Comparison of ENCODE assay signal across 20 cellular contexts in genomic region chr15:82414536-82415191, GRCh38. TPM values are rescaled to one million over a fixed set of nuclear protein-coding genes. Genes with fewer than 3 reads are reported as not detected.
DNase-seq lines count a peak whose midpoint lies in the region; ATAC-seq and TF ChIP-seq lines count a peak whose summit lies in the region.
"Had no signal": no experiment of that assay in that cellular context is flagged by ENCODE, and none has a peak within 500 bp of the region (broad histone marks: within the 10 kb centered on the region; RNA-seq: fewer than 3 reads in every experiment).

No MANE protein-coding gene starts in this region.

- DNase-seq in H9: no peak
- DNase-seq in chondrocyte (ENCODE audit: low spot score): no peak
- peak; percentile 50 for DNase-seq in kidney tubule cell (ENCODE audit: low spot score)
- peak; percentile 89 for DNase-seq in renal cortical epithelial cell (ENCODE audit: low read depth)
- no peak for DNase-seq in activated T-cell treated with anti-CD3 and anti-CD28 coated beads, Interleukin-2, amount 50 U/mL, for 72 hours
- no peak for DNase-seq in NCI-H187 treated with DMSO at 0.1 percent for 48 hours (lab: John Stamatoyannopoulos, UW)
- DNase-seq in caudate nucleus (lab: John Stamatoyannopoulos, UW): no peak
- DNase-seq in naive thymus-derived CD8-positive, alpha-beta T cell: no peak
- DNase-seq: activated CD4-positive, alpha-beta memory T cell treated with anti-CD3 and anti-CD28 coated beads for 36 hours; colonic mucosa; COR-L47; NCI-H1436; NCI-H82; SIG-M5; T-helper 2 cell had no signal

- no peak overlapping the region for H3K18ac ChIP-seq in H9 (ENCODE audit: insufficient read length, low read depth, low read length)

- H2BK12ac ChIP-seq in H9 (ENCODE audit: insufficient read length, low read depth, low read length): no peak overlapping the region

- H4K91ac ChIP-seq in H9 (ENCODE audit: insufficient read length, low read depth, low read length): no peak overlapping the region

- no peak overlapping the region for H3K9ac ChIP-seq in H9 (ENCODE audit: extremely low read depth, insufficient read length, low read length)
- H3K9ac ChIP-seq: parathyroid adenoma had no signal

- no peak overlapping the region for H3K14ac ChIP-seq in H9 (ENCODE audit: insufficient read depth, low read length)

- H2BK5ac ChIP-seq in H9 (ENCODE audit: insufficient read length, low read length): no peak overlapping the region

- no peaks in the 10 kb centered on the region for H3K4me1 ChIP-seq in H9 (ENCODE audit: insufficient read depth, low read length)
- H3K4me1 ChIP-seq: colonic mucosa, parathyroid adenoma had no signal

- no peak overlapping the region for H2AFZ ChIP-seq in H9 (ENCODE audit: low read length)
- H2AFZ ChIP-seq: parathyroid adenoma had no signal

- H3K9me3 ChIP-seq in H9 (ENCODE audit: control insufficient read depth, low read depth, low read length): no peaks in the 10 kb centered on the region
- H3K9me3 ChIP-seq: colonic mucosa had no signal

- no peak overlapping the region for H2BK15ac ChIP-seq in H9 (ENCODE audit: low read depth, low read length)

- POLR2A ChIA-PET in naive thymus-derived CD8-positive, alpha-beta T cell (lab: Charles Lee): no interaction called here

- H3K27me3 ChIP-seq in H9 (ENCODE audit: insufficient read depth, low read length): no peaks in the 10 kb centered on the region
- H3K27me3 ChIP-seq: colonic mucosa had no signal

- no peak overlapping the region for H2AK5ac ChIP-seq in H9 (ENCODE audit: insufficient read length, low read length)

- H3K23ac ChIP-seq in H9 (ENCODE audit: insufficient read length, low read depth, low read length): no peak overlapping the region

- no peak overlapping the region for H3T11ph ChIP-seq in H9 (ENCODE audit: low read length)

- no peak overlapping the region for H2BK20ac ChIP-seq in H9 (ENCODE audit: low read depth, low read length, poor library complexity, severe bottlenecking)

- no peak overlapping the region for H4K8ac ChIP-seq in H9 (replicated peaks; ENCODE audit: insufficient read length, low read depth, low read length)

- no CpG with 5 or more reads among the region's 6 CpGs for WGBS in H9 (ENCODE audit: extremely low coverage, insufficient read length, low lambda C conversion rate)

- H4K5ac ChIP-seq in H9 (ENCODE audit: insufficient read length, low read depth, low read length): no peak overlapping the region

- H3K4ac ChIP-seq in H9 (ENCODE audit: low read depth, low read length): no peak overlapping the region

- H3K27me3 Mint-ChIP-seq in H9 (ENCODE audit: low read depth): no peaks in the 10 kb centered on the region
- no peaks in the 10 kb centered on the region for H3K27me3 Mint-ChIP-seq in chondrocyte (ENCODE audit: low read depth)
- H3K27me3 Mint-ChIP-seq in activated T-cell treated with anti-CD3 and anti-CD28 coated beads, Interleukin-2, amount 50 U/mL, for 72 hours (ENCODE audit: low read depth): no peaks in the 10 kb centered on the region
- no peaks in the 10 kb centered on the region for H3K27me3 Mint-ChIP-seq in naive thymus-derived CD8-positive, alpha-beta T cell
- H3K27me3 Mint-ChIP-seq: activated CD4-positive, alpha-beta memory T cell treated with anti-CD3 and anti-CD28 coated beads for 36 hours; B cell; stimulated activated naive CD8-positive, alpha-beta T cell treated with anti-CD3 and anti-CD28 coated beads, Interleukin-15, Interleukin-2, amounts not matched to agents 100 ng/mL and 50 ng/mL, for 24 hours had no signal

- H3K9me3 Mint-ChIP-seq in H9 (no peaks in the 10 kb centered on the region), chondrocyte (ENCODE audit: low read depth) (no peaks in the 10 kb centered on the region)
- no peaks in the 10 kb centered on the region for H3K9me3 Mint-ChIP-seq in activated T-cell treated with anti-CD3 and anti-CD28 coated beads, Interleukin-2, amount 50 U/mL, for 72 hours
- no peaks in the 10 kb centered on the region for H3K9me3 Mint-ChIP-seq in naive thymus-derived CD8-positive, alpha-beta T cell
- H3K9me3 Mint-ChIP-seq: activated CD4-positive, alpha-beta memory T cell treated with anti-CD3 and anti-CD28 coated beads for 36 hours; activated naive CD4-positive, alpha-beta T cell treated with anti-CD3 and anti-CD28 coated beads, Interleukin-2, amount 50 U/mL, for 72 hours; stimulated activated naive CD8-positive, alpha-beta T cell treated with anti-CD3 and anti-CD28 coated beads, Interleukin-15, Interleukin-2, amounts not matched to agents 100 ng/mL and 50 ng/mL, for 24 hours; WTC11 had no signal

- H3K27ac Mint-ChIP-seq in H9 (peak overlapping the region in 2 of 3 experiments; percentile 56 to 64; a peak in 2 of 7 replicates), chondrocyte (ENCODE audit: unreplicated experiment) (peak overlapping the region; percentile 46)
- H3K27ac Mint-ChIP-seq in activated T-cell treated with anti-CD3 and anti-CD28 coated beads, Interleukin-2, amount 50 U/mL, for 72 hours: no peak overlapping the region
- no peak overlapping the region for H3K27ac Mint-ChIP-seq in naive thymus-derived CD8-positive, alpha-beta T cell
- H3K27ac Mint-ChIP-seq: activated CD4-positive, alpha-beta memory T cell treated with anti-CD3 and anti-CD28 coated beads for 36 hours; activated naive CD4-positive, alpha-beta T cell treated with anti-CD3 and anti-CD28 coated beads, Interleukin-2, amount 50 U/mL, for 72 hours; B cell; stimulated activated naive CD8-positive, alpha-beta T cell treated with anti-CD3 and anti-CD28 coated beads, Interleukin-15, Interleukin-2, amounts not matched to agents 100 ng/mL and 50 ng/mL, for 24 hours; WTC11 had no signal

- no peak overlapping the region for H3K4me2 ChIP-seq in H9 (ENCODE audit: insufficient read depth, insufficient read length, low read length)

- H3K27ac ChIP-seq in H9 (ENCODE audit: insufficient read length, low read depth, low read length) (no peak overlapping the region), caudate nucleus (ENCODE audit: low read depth, low read length) (no peak overlapping the region)
- H3K27ac ChIP-seq: colonic mucosa, parathyroid adenoma had no signal

- no peaks in the 10 kb centered on the region for H4K20me1 ChIP-seq in H9 (ENCODE audit: control insufficient read depth, insufficient read depth, insufficient read length)

- H2BK120ac ChIP-seq in H9 (ENCODE audit: low read depth, low read length, poor library complexity, severe bottlenecking): no peak overlapping the region

- H3K4me1 Mint-ChIP-seq in H9 (no peaks in the 10 kb centered on the region), chondrocyte (ENCODE audit: low read depth) (peaks cover 28% of the 10 kb centered on the region)
- peaks cover 11% of the 10 kb centered on the region for H3K4me1 Mint-ChIP-seq in activated T-cell treated with anti-CD3 and anti-CD28 coated beads, Interleukin-2, amount 50 U/mL, for 72 hours (ENCODE audit: low read depth)
- peaks cover 0 to 3% (median 0%) of the 10 kb centered on the region in 4 donors for H3K4me1 Mint-ChIP-seq in naive thymus-derived CD8-positive, alpha-beta T cell
- H3K4me1 Mint-ChIP-seq: B cell, WTC11 had no signal

- H3K56ac ChIP-seq in H9 (ENCODE audit: insufficient read length, low read depth, low read length): no peak overlapping the region

- no peaks in the 10 kb centered on the region for H3K79me1 ChIP-seq in H9 (ENCODE audit: insufficient read depth, low read depth, low read length, poor library complexity, severe bottlenecking)

- TF ChIP-seq CTCF in H9 (conservative IDR thresholded peaks at IDR 0.05): 0 out of 3 replicates have a peak, but pooled peaks have one; percentile 9
- TF ChIP-seq CTCF in chondrocyte (IDR thresholded peaks at IDR 0.05): peak; percentile 49

- no peaks in the 10 kb centered on the region for H3K23me2 ChIP-seq in H9 (ENCODE audit: insufficient read length, low read depth, low read length, poor library complexity, severe bottlenecking)

- H3K4me3 Mint-ChIP-seq in H9 (no peak overlapping the region), chondrocyte (ENCODE audit: unreplicated experiment) (no peak overlapping the region)
- H3K4me3 Mint-ChIP-seq in activated T-cell treated with anti-CD3 and anti-CD28 coated beads, Interleukin-2, amount 50 U/mL, for 72 hours: no peak overlapping the region
- no peak overlapping the region for H3K4me3 Mint-ChIP-seq in naive thymus-derived CD8-positive, alpha-beta T cell
- H3K4me3 Mint-ChIP-seq: activated CD4-positive, alpha-beta memory T cell treated with anti-CD3 and anti-CD28 coated beads for 36 hours; B cell; stimulated activated naive CD8-positive, alpha-beta T cell treated with anti-CD3 and anti-CD28 coated beads, Interleukin-15, Interleukin-2, amounts not matched to agents 100 ng/mL and 50 ng/mL, for 24 hours; WTC11 had no signal

- ATAC-seq in activated T-cell treated with anti-CD3 and anti-CD28 coated beads, Interleukin-2, amount 50 U/mL, for 72 hours (replicated peaks in 1 of 2): no peak
- no peak for ATAC-seq in naive thymus-derived CD8-positive, alpha-beta T cell
- ATAC-seq: activated naive CD4-positive, alpha-beta T cell treated with anti-CD3 and anti-CD28 coated beads, Interleukin-2, amount 50 U/mL, for 72 hours; WTC11 had no signal

- H3K36me3 Mint-ChIP-seq in H9 (ENCODE audit: insufficient read depth in 1 of 3, low read depth in 3 of 3) (peaks cover 4 to 22% (median 17%) of the 10 kb centered on the region in 3 experiments; a peak in 6 of 7 replicates), chondrocyte (ENCODE audit: low read depth) (peaks cover 3% of the 10 kb centered on the region)
- peaks cover 0 to 3% of the 10 kb centered on the region in 2 donors for H3K36me3 Mint-ChIP-seq in activated T-cell treated with anti-CD3 and anti-CD28 coated beads, Interleukin-2, amount 50 U/mL, for 72 hours (ENCODE audit: insufficient read depth in 2 of 2)
- H3K36me3 Mint-ChIP-seq in naive thymus-derived CD8-positive, alpha-beta T cell: peaks cover 0 to 43% (median 11%) of the 10 kb centered on the region in 3 donors
- H3K36me3 Mint-ChIP-seq: activated naive CD4-positive, alpha-beta T cell treated with anti-CD3 and anti-CD28 coated beads, Interleukin-2, amount 50 U/mL, for 72 hours had no signal

- H3K79me2 ChIP-seq in H9 (ENCODE audit: insufficient read depth, low read length): no peaks in the 10 kb centered on the region
- H3K79me2 ChIP-seq: parathyroid adenoma had no signal

RNA-seq across cellular contexts. Expression of gene GOLGA6L9, which starts 15.0 kb away (rescaled TPM):
- total RNA-seq in H9 (2021) (3.9 TPM in 2 replicates), chondrocyte (2.4 to 4.2 TPM (median 2.9 TPM) in 3 replicates), renal cortical epithelial cell (0.69 and 4.6 TPM in 2 replicates)
- 1 to 10 TPM; 4.9 to 5.1 TPM for total RNA-seq in activated T-cell treated with anti-CD3 and anti-CD28 coated beads, Interleukin-2, amount 50 U/mL, for 72 hours
- total RNA-seq in naive thymus-derived CD8-positive, alpha-beta T cell: 1 to 10 TPM; 7.4 TPM
- polyA plus RNA-seq in naive thymus-derived CD8-positive, alpha-beta T cell: under 1 TPM; 0.47 to 0.75 (median 0.61) TPM

Comparison
In these comparisons a context has a peak if more than half of its experiments do, and no peak if none do; other contexts are left out.
1. DNase-seq: peak in kidney tubule cell (single experiment) and renal cortical epithelial cell (single experiment); none in H9 (single experiment), chondrocyte (single experiment), activated T-cell treated with anti-CD3 and anti-CD28 coated beads, Interleukin-2, amount 50 U/mL, for 72 hours (0 of 2), NCI-H187 treated with DMSO at 0.1 percent for 48 hours (single experiment), caudate nucleus (0 of 61) and naive thymus-derived CD8-positive, alpha-beta T cell (0 of 10).
2. H3K27ac Mint-ChIP-seq: peak in H9 (2 of 3) and chondrocyte (single experiment); none in activated T-cell treated with anti-CD3 and anti-CD28 coated beads, Interleukin-2, amount 50 U/mL, for 72 hours (single experiment) and naive thymus-derived CD8-positive, alpha-beta T cell (0 of 10).